Comparison of ENCODE assay signal across 9 cellular contexts in the genomic region with DNA sequence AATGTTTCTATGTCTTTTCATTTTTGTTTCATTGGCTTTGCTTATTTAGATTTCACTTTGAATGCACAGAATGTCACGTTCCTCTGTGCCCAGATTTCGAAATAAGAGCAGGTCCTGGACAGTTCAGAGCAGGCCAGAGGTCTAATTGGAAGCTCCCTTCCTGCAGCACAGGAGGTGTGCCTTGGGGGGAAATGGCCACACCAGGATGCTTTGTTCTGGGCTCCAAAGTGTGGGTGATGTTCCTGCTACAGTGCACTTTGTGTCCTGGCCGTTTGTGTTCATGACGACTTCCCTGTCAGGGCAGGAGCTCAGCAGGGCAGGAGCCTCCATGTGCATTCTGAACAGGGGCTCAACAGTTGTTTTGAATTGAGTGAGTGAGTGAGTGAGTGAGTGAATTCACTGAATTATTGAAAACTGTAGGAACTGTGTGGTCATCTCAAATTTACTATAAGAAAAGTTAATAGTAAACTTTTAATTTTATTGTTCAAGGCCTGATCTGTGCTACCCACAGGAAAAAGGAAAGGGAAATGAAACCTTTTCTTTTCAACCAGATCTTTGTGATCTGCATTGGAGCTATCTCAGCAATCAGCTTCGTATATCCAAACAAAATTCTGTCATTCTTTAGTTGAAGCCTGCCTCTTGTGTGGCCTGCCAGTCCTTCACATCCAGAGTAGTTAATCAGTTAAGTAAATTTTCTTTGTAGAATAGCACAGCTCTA.
DNase-seq lines count a peak whose midpoint lies in the region; ATAC-seq and TF ChIP-seq lines count a peak whose summit lies in the region.
"Had no signal": no experiment of that assay in that cellular context is flagged by ENCODE, and none has a peak within 500 bp of the region (broad histone marks: within the 10 kb centered on the region; RNA-seq: fewer than 3 reads in every experiment).

No MANE protein-coding gene starts in this region.

- ATAC-seq in GM19463 (IDR thresholded peaks at IDR 0.05; ENCODE audit: unreplicated experiment): peak; percentile 59
- ATAC-seq in HG03565 (IDR thresholded peaks at IDR 0.05; ENCODE audit: unreplicated experiment): peak; percentile 47

- TF ChIP-seq CTCF in fibroblast of villous mesenchyme (IDR thresholded peaks at IDR 0.05; ENCODE audit: insufficient read depth, low read depth, low read length): no peak
- no peak for TF ChIP-seq CTCF in GM13977 (IDR thresholded peaks at IDR 0.05; ENCODE audit: extremely low read depth, insufficient read depth, missing control alignments)

- intact Hi-C loops in posterior cingulate gyrus (cut with DNase I): no loop called here

- H3K4me3 ChIP-seq in fibroblast of villous mesenchyme (ENCODE audit: low read depth, low read length): no peak overlapping the region

- DNase-seq in Ammon's horn (ENCODE audit: low spot score) (peak; percentile 52), fibroblast of villous mesenchyme (ENCODE audit: low read depth) (peak; percentile 20), posterior cingulate gyrus (no peak), G401 (ENCODE audit: low spot score) (no peak), GM13977 (ENCODE audit: low spot score) (no peak), DMS 273 treated with DMSO at 0.1 percent for 48 hours (lab: John Stamatoyannopoulos, UW) (no peak)
- DNase-seq: stimulated activated CD4-positive, alpha-beta T cell treated with anti-CD3 and anti-CD28 coated beads, Interleukin-15, amount 100 ng/mL, for 24 hours had no signal

- in situ Hi-C loops in G401 (cut with HindIII; ENCODE audit: low sequenced_read_pairs): no loop called here
- in situ Hi-C loops in GM13977 (cut with MboI; ENCODE audit: low pct_unique_long_range_greater_than_20kb, low sequenced_read_pairs, unreplicated experiment): no loop called here

Comparison
In these comparisons a context has a peak if more than half of its experiments do, and no peak if none do; other contexts are left out.
1. DNase-seq: peak in Ammon's horn (single experiment) and fibroblast of villous mesenchyme (single experiment); none in posterior cingulate gyrus (0 of 10), G401 (single experiment), GM13977 (single experiment) and DMS 273 treated with DMSO at 0.1 percent for 48 hours (single experiment).